16 cellular contexts compared by ENCODE assay signal in genomic region chr5:50697739-50698138, GRCh38. TPM values are rescaled to one million over a fixed set of nuclear protein-coding genes. Genes with fewer than 3 reads are reported as not detected.
DNase-seq lines count a peak whose midpoint lies in the region; ATAC-seq and TF ChIP-seq lines count a peak whose summit lies in the region.
"Had no signal": no experiment of that assay in that cellular context is flagged by ENCODE, and none has a peak within 500 bp of the region (broad histone marks: within the 10 kb centered on the region; RNA-seq: fewer than 3 reads in every experiment).

No MANE protein-coding gene starts in this region.

- in situ Hi-C loops in GM13976 (cut with MboI; ENCODE audit: low sequenced_read_pairs, unreplicated experiment) = no loop called here

- H3K9me3 ChIP-seq in ovary = no peaks in the 10 kb centered on the region

- intact Hi-C loops in ovary (cut with DNase I) = no loop called here

- H3K4me1 Mint-ChIP-seq in T-cell = peaks cover 74 to 87% (median 80%) of the 10 kb centered on the region in 3 donors

- H3K9me3 Mint-ChIP-seq in T-cell = no peaks in the 10 kb centered on the region
- H3K9me3 Mint-ChIP-seq: stimulated activated naive CD8-positive, alpha-beta T cell treated with anti-CD3 and anti-CD28 coated beads, Interleukin-15, amount 100 ng/mL, for 72 hours had no signal

- peaks cover 29% of the 10 kb centered on the region for H3K36me3 Mint-ChIP-seq in T-cell

- ATAC-seq in GM19043 (IDR thresholded peaks at IDR 0.05; ENCODE audit: low read depth, unreplicated experiment) (peak; percentile 41), HG02852 (IDR thresholded peaks at IDR 0.05; ENCODE audit: unreplicated experiment) (peak; percentile 80), T-cell (replicated peaks in 1 of 4) (no peak)
- ATAC-seq: activated CD4-positive, CD25-positive, alpha-beta regulatory T cell treated with anti-CD3 and anti-CD28 coated beads, Interleukin-2, amount 50 U/mL, for 24 hours; stimulated activated naive CD8-positive, alpha-beta T cell treated with anti-CD3 and anti-CD28 coated beads, Interleukin-15, amount 100 ng/mL, for 72 hours had no signal

- POLR2A ChIA-PET in T-cell (lab: Charles Lee) = no interaction called here
- POLR2A ChIA-PET in HEK293T (lab: Yijun Ruan, JAX) = no interaction called here

- no peak overlapping the region for H3K4me3 Mint-ChIP-seq in T-cell
- H3K4me3 Mint-ChIP-seq: CD14-positive monocyte; stimulated activated naive CD8-positive, alpha-beta T cell treated with anti-CD3 and anti-CD28 coated beads, Interleukin-15, amount 100 ng/mL, for 72 hours had no signal

- no peaks in the 10 kb centered on the region for H3K27me3 Mint-ChIP-seq in T-cell
- H3K27me3 Mint-ChIP-seq: stimulated activated naive CD8-positive, alpha-beta T cell treated with anti-CD3 and anti-CD28 coated beads, Interleukin-15, amount 100 ng/mL, for 72 hours had no signal

- no peaks in the 10 kb centered on the region for H3K27me3 ChIP-seq in ovary
- H3K27me3 ChIP-seq: hepatocyte had no signal

- no peak overlapping the region for H3K4me3 ChIP-seq in ovary
- H3K4me3 ChIP-seq: hepatocyte had no signal

- TF ChIP-seq CTCF in GM13976 (IDR thresholded peaks at IDR 0.05; ENCODE audit: borderline replicate concordance, control extremely low read depth, extremely low read depth, insufficient read depth, missing control alignments) (no peak), ovary (IDR thresholded peaks at IDR 0.05) (no peak)

- H3K4me1 ChIP-seq in ovary (ENCODE audit: insufficient read depth) = no peaks in the 10 kb centered on the region

- CTCF ChIA-PET in T-cell (lab: Charles Lee) (no interaction called here), HEK293T (lab: Yijun Ruan, JAX) (no interaction called here)

- WGBS in ovary, 3 donors = 77 to 97% (median 85%) methylated on average over 1 of the region's 1 CpG

- no peak overlapping the region for H3K27ac ChIP-seq in ovary
- H3K27ac ChIP-seq: hepatocyte, parathyroid adenoma had no signal

- H3K27ac Mint-ChIP-seq in T-cell = peak overlapping the region; percentile 12 to 41
- H3K27ac Mint-ChIP-seq: activated T-helper 2 cell treated with anti-CD3 and anti-CD28 coated beads, Interferon-gamma antibody, Interleukin-2, Interleukin-4, amounts not matched to agents 10 μg/mL and 5 μg/mL and 100 μg/mL, durations not matched to agents 14 hours and 24 hours and 36 hours had no signal

- no peak for TF ChIP-seq EP300 in ovary (IDR thresholded peaks at IDR 0.05)

- DNase-seq in GM13976 (ENCODE audit: low spot score) = peak; percentile 3
- no peak for DNase-seq in T-cell
- DNase-seq in ovary = no peak
- DNase-seq in HEK293T (ENCODE audit: extremely low spot score) = no peak
- no peak for DNase-seq in amygdala (lab: John Stamatoyannopoulos, UW)
- no peak for DNase-seq in NCI-H187 (lab: John Stamatoyannopoulos, UW)
- DNase-seq: NCI-H1105 treated with DMSO at 0.1 percent for 48 hours; NCI-H748 treated with DMSO at 0.1 percent for 48 hours; stimulated activated naive CD8-positive, alpha-beta T cell treated with anti-CD3 and anti-CD28 coated beads, Interleukin-15, amount 100 ng/mL, for 72 hours had no signal

- H3K36me3 ChIP-seq in ovary = no peaks in the 10 kb centered on the region

- no peak for TF ChIP-seq POLR2A in ovary (IDR thresholded peaks at IDR 0.05)

TF ChIP-seq in HEK293T, 16 proteins besides CTCF, POLR2A, EP300 and RAD21:
- TF ChIP-seq SUZ12 (IDR thresholded peaks at IDR 0.05) (no peak), L3MBTL2 (conservative IDR thresholded peaks at IDR 0.05) (no peak), CTBP1 (IDR thresholded peaks at IDR 0.05; ENCODE audit: borderline replicate concordance) (no peak), ZNF384 (IDR thresholded peaks at IDR 0.05) (no peak), PKNOX1 (IDR thresholded peaks at IDR 0.05) (no peak), NFRKB (IDR thresholded peaks at IDR 0.05) (no peak), SP1 (IDR thresholded peaks at IDR 0.05) (no peak), FOXM1 (IDR thresholded peaks at IDR 0.05; ENCODE audit: borderline replicate concordance) (no peak), HDGF (IDR thresholded peaks at IDR 0.05; ENCODE audit: borderline replicate concordance) (no peak), ARNT (IDR thresholded peaks at IDR 0.05) (no peak)

RNA-seq across cellular contexts. Expression of gene PARP8, which starts 31.3 kb away (rescaled TPM):
- 100 to 1,000 TPM in 4 of 5 donors, 10 to 100 TPM in 1; 92.8 to 252 (median 136) TPM for total RNA-seq in T-cell
- 10 to 100 TPM; 11.2 to 21.4 (median 18.4) TPM for total RNA-seq in ovary
- 10 to 100 TPM in 1 of 2 donors, 1 to 10 TPM in 1; 4.4 to 19.8 TPM for polyA plus RNA-seq in ovary

Comparison
In these comparisons a context has a peak if more than half of its experiments do, and no peak if none do; other contexts are left out.
1. ATAC-seq: peak in GM19043 (single experiment) and HG02852 (single experiment); none in T-cell (0 of 4).
2. RNA of gene PARP8, which starts 31.3 kb away (total RNA-seq): 92.8 to 252 TPM in T-cell; 11.2 to 21.4 TPM in ovary; every median in the first group is over 4 times any median in the second.